In genomic region chr14:29900609-29901350, GRCh38 we compare ENCODE assay signal across 1 cellular context.
TF ChIP-seq lines count a peak whose summit lies in the region.

No MANE protein-coding gene starts in this region.

TF ChIP-seq in SK-N-SH, 30 proteins besides CTCF, POLR2A, EP300 and RAD21 (continued from another document):
- TF ChIP-seq, protein P1, sequence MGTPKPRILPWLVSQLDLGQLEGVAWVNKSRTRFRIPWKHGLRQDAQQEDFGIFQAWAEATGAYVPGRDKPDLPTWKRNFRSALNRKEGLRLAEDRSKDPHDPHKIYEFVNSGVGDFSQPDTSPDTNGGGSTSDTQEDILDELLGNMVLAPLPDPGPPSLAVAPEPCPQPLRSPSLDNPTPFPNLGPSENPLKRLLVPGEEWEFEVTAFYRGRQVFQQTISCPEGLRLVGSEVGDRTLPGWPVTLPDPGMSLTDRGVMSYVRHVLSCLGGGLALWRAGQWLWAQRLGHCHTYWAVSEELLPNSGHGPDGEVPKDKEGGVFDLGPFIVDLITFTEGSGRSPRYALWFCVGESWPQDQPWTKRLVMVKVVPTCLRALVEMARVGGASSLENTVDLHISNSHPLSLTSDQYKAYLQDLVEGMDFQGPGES (IDR thresholded peaks at IDR 0.05; ENCODE audit: low read depth, low read length), result no peak
- TF ChIP-seq SIN3A (IDR thresholded peaks at IDR 0.05; ENCODE audit: borderline replicate concordance, low read depth, low read length) (no peak), SMC3 (IDR thresholded peaks at IDR 0.05; ENCODE audit: low read depth, low read length) (no peak), MEF2A (IDR thresholded peaks at IDR 0.05; ENCODE audit: borderline replicate concordance, low read depth) (no peak), EZH2phosphoT487 (IDR thresholded peaks at IDR 0.05; ENCODE audit: borderline replicate concordance, low read depth) (no peak), RXRA (IDR thresholded peaks at IDR 0.05; ENCODE audit: borderline replicate concordance, low read depth) (no peak), TCF12 (IDR thresholded peaks at IDR 0.05) (no peak), TEAD4 (IDR thresholded peaks at IDR 0.05; ENCODE audit: borderline replicate concordance, insufficient read depth) (no peak), TAF1 (IDR thresholded peaks at IDR 0.05; ENCODE audit: borderline replicate concordance, low read depth, low read length) (no peak), POLR2AphosphoS5 (IDR thresholded peaks at IDR 0.05; ENCODE audit: low read depth, low read length) (no peak)
- TF ChIP-seq, protein P2, sequence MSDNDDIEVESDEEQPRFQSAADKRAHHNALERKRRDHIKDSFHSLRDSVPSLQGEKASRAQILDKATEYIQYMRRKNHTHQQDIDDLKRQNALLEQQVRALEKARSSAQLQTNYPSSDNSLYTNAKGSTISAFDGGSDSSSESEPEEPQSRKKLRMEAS (IDR thresholded peaks at IDR 0.05; ENCODE audit: low read depth), result no peak
